ENCODE assay signal across 1 cellular context in genomic region chr4:172957216-172957615, GRCh38.
TF ChIP-seq lines count a peak whose summit lies in the region.

No MANE protein-coding gene starts in this region.

TF ChIP-seq in K562, 482 proteins besides CTCF, POLR2A, EP300 and RAD21 (continued from another document):
- TF ChIP-seq, protein P1, sequence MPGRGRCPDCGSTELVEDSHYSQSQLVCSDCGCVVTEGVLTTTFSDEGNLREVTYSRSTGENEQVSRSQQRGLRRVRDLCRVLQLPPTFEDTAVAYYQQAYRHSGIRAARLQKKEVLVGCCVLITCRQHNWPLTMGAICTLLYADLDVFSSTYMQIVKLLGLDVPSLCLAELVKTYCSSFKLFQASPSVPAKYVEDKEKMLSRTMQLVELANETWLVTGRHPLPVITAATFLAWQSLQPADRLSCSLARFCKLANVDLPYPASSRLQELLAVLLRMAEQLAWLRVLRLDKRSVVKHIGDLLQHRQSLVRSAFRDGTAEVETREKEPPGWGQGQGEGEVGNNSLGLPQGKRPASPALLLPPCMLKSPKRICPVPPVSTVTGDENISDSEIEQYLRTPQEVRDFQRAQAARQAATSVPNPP (IDR thresholded peaks at IDR 0.05; ENCODE audit: borderline replicate concordance, insufficient read depth, insufficient read length), result no peak
- TF ChIP-seq PHB2 (IDR thresholded peaks at IDR 0.05; ENCODE audit: low read depth) (no peak), ZNF507 (tag; conservative IDR thresholded peaks at IDR 0.05) (no peak), PRMT5 (CRISPR knock-in tag; IDR thresholded peaks at IDR 0.05) (no peak), DPF2 (IDR thresholded peaks at IDR 0.05) (peak; percentile 46; the same call in 1 of the 2 replicates), ZNF277 (CRISPR knock-in tag; IDR thresholded peaks at IDR 0.05; ENCODE audit: borderline replicate concordance) (no peak), MEIS2 (IDR thresholded peaks at IDR 0.05; ENCODE audit: partially characterized antibody) (peak; percentile 66), ZNF239 (CRISPR knock-in tag; IDR thresholded peaks at IDR 0.05) (no peak), JUNB (CRISPR knock-in tag; conservative IDR thresholded peaks at IDR 0.05) (no peak), TCF3 (CRISPR knock-in tag; IDR thresholded peaks at IDR 0.05) (peak; percentile 29; the same call in 1 of the 2 replicates)
- TF ChIP-seq, protein P2, sequence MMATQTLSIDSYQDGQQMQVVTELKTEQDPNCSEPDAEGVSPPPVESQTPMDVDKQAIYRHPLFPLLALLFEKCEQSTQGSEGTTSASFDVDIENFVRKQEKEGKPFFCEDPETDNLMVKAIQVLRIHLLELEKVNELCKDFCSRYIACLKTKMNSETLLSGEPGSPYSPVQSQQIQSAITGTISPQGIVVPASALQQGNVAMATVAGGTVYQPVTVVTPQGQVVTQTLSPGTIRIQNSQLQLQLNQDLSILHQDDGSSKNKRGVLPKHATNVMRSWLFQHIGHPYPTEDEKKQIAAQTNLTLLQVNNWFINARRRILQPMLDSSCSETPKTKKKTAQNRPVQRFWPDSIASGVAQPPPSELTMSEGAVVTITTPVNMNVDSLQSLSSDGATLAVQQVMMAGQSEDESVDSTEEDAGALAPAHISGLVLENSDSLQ (IDR thresholded peaks at IDR 0.05), result peak; percentile 73
- TF ChIP-seq, protein P3, sequence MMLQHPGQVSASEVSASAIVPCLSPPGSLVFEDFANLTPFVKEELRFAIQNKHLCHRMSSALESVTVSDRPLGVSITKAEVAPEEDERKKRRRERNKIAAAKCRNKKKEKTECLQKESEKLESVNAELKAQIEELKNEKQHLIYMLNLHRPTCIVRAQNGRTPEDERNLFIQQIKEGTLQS (IDR thresholded peaks at IDR 0.05), result no peak
- TF ChIP-seq, protein P3 (CRISPR knock-in tag; conservative IDR thresholded peaks at IDR 0.05), result no peak
- TF ChIP-seq, protein P4, sequence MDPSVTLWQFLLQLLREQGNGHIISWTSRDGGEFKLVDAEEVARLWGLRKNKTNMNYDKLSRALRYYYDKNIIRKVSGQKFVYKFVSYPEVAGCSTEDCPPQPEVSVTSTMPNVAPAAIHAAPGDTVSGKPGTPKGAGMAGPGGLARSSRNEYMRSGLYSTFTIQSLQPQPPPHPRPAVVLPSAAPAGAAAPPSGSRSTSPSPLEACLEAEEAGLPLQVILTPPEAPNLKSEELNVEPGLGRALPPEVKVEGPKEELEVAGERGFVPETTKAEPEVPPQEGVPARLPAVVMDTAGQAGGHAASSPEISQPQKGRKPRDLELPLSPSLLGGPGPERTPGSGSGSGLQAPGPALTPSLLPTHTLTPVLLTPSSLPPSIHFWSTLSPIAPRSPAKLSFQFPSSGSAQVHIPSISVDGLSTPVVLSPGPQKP (CRISPR knock-in tag; IDR thresholded peaks at IDR 0.05), result no peak
